1 cellular context compared by ENCODE assay signal in genomic region chr3:31815631-31816440, GRCh38.
A peak's percentile ranks its signal among the peaks of the same experiment; 100 is the strongest.
TF ChIP-seq lines count a peak whose summit lies in the region.

No MANE protein-coding gene starts in this region.

TF ChIP-seq in HepG2, 621 proteins besides CTCF, POLR2A, EP300 and RAD21:
- TF ChIP-seq FOXO4 (CRISPR knock-in tag; conservative IDR thresholded peaks at IDR 0.05) (0 out of 2 replicates have a peak, but pooled peaks have one; percentile 13), SNAPC2 (CRISPR knock-in tag; IDR thresholded peaks at IDR 0.05) (no peak)
